1 cellular context compared by ENCODE assay signal in the genomic region with DNA sequence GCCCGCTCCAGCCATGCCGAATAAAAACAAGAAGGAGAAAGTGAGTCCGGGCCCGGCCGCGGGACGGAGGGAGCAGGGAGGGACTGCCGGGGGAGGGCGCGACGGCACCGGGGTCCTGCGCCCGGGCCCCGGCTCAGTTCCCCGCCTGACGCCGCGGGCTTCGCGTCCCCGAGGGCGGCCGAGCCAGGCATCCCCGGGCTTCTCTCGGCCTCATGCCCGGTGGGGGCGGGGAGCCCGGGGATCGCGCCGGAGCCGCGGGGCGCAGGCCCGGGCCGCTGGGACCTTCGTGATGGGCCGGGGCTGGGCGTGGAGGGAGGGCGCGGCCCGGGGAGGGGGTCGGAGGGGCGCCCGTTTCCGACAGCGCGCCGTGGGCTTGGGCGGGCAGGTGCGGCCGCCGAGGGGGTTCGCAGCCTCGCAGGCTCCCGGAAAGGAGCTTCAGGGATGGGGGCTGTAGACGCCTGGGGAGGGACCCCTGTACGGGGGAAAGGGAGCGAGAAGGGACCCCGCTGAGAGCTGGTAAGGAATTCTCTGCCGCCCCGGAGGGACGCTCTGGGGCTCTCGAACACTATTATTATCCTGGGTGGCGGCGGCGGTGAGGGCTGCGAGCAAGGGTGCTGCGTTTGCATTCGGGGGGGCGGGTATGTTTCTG.
A peak's percentile ranks its signal among the peaks of the same experiment; 100 is the strongest.
TF ChIP-seq lines count a peak whose summit lies in the region.

No MANE protein-coding gene starts in this region.

TF ChIP-seq in GM12878, 131 proteins besides CTCF, POLR2A, EP300 and RAD21 (continued from another document):
- TF ChIP-seq ZNF24 (IDR thresholded peaks at IDR 0.05) (0 out of 2 replicates have a peak, but pooled peaks have one; percentile 33), SMARCA5 (IDR thresholded peaks at IDR 0.05) (peak; percentile 75; the same call in 1 of the 2 replicates), BHLHE40 (IDR thresholded peaks at IDR 0.05; ENCODE audit: borderline replicate concordance in 1 of 2, low read depth in 2 of 2, low read length in 1 of 2) (peak in 1 of 2 experiments; percentile 24; a peak in 1 of 4 replicates), DPF2 (IDR thresholded peaks at IDR 0.05) (peak; percentile 81), KAT2A (conservative IDR thresholded peaks at IDR 0.05; ENCODE audit: control insufficient read depth, low read depth, low read length) (no peak), IKZF1 (conservative IDR thresholded peaks at IDR 0.05) (peak; percentile 67), BACH1 (IDR thresholded peaks at IDR 0.05; ENCODE audit: borderline replicate concordance) (no peak), SIN3A (IDR thresholded peaks at IDR 0.05; ENCODE audit: low read depth, low read length) (no peak), ZNF687 (IDR thresholded peaks at IDR 0.05) (0 out of 2 replicates have a peak, but pooled peaks have one; percentile 34), GATAD2B (conservative IDR thresholded peaks at IDR 0.05; ENCODE audit: low read depth) (peak; percentile 68; the same call in 1 of the 2 replicates)
- TF ChIP-seq, protein P1, sequence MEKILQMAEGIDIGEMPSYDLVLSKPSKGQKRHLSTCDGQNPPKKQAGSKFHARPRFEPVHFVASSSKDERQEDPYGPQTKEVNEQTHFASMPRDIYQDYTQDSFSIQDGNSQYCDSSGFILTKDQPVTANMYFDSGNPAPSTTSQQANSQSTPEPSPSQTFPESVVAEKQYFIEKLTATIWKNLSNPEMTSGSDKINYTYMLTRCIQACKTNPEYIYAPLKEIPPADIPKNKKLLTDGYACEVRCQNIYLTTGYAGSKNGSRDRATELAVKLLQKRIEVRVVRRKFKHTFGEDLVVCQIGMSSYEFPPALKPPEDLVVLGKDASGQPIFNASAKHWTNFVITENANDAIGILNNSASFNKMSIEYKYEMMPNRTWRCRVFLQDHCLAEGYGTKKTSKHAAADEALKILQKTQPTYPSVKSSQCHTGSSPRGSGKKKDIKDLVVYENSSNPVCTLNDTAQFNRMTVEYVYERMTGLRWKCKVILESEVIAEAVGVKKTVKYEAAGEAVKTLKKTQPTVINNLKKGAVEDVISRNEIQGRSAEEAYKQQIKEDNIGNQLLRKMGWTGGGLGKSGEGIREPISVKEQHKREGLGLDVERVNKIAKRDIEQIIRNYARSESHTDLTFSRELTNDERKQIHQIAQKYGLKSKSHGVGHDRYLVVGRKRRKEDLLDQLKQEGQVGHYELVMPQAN (conservative IDR thresholded peaks at IDR 0.05), result peak; percentile 59; the same call in 1 of the 2 replicates
